8 cellular contexts compared by ENCODE assay signal in the genomic region with DNA sequence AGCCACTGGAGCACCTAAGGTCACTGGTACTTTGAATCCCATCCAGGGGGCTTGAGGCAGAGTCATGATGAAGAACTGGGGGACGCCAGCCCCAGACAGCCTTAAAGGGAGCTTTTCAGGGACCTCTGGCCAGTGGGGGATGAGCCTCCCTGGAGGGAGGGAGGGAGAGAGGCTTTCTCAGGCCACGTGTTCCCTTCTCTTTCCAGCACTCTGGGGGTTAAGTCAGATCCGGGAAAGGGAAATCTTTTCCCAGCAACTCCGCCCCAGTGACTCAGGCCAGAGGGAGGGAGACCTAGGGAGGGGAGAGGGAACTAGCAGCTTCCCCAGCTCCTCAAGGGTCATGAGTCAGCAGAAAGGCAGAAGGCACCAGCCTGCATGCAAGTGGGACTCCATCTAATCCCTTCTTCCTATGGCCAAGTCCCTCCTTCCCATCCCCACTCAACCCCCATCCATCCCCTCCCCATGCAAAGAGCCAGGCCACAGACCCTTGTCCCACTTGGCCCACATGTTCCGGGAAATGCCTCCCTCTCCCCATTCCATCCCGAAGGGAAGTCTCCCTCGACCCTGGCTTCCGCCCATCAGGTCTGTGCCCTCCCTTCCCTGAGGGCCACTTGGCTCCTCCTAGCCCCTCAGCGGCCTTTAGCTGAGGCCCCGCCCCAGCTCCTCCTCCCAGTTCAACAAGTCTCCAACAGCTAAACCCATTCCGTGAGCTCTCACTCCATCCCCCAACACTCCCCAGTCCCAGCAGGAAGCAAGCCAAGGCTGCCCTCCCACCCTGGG. TPM values are rescaled to one million over a fixed set of nuclear protein-coding genes. Genes with fewer than 3 reads are reported as not detected.
DNase-seq lines count a peak whose midpoint lies in the region; ATAC-seq and TF ChIP-seq lines count a peak whose summit lies in the region.

No MANE protein-coding gene starts in this region.

- CTCF ChIA-PET in AG04450 (lab: Charles Lee) = interaction anchor here (1.0 to 3.2 kb wide), 5 partner anchors 10 to 129 kb away, joined by 3 to 33 read pairs (median 8); no protein-coding TSS in a partner anchor

- DNase-seq in AG04450 (ENCODE audit: low read depth, low spot score) = peak; percentile 98
- DNase-seq in GM19240 (ENCODE audit: insufficient read length, low spot score) = peak; percentile 57
- peak; percentile 81 for DNase-seq in NCI-H2171 (lab: John Stamatoyannopoulos, UW)
- peak; percentile 47 for DNase-seq in activated CD4-positive, CD25-positive, alpha-beta regulatory T cell treated with anti-CD3 and anti-CD28 coated beads, Interleukin-2, amount 50 U/mL, for 72 hours
- peak; percentile 90 to 97 for DNase-seq in left colon
- DNase-seq in stimulated activated CD4-positive, alpha-beta T cell treated with anti-CD3 and anti-CD28 coated beads, Interleukin-1b, Interleukin-23, amount 100 ng/mL, for 48 hours = peak; percentile 69
- no peak for DNase-seq in NCI-H128 (lab: John Stamatoyannopoulos, UW; ENCODE audit: unreplicated experiment)

- H3K27me3 ChIP-seq in AG04450 (ENCODE audit: control insufficient read depth, insufficient read depth, low read length) (no peaks in the 10 kb centered on the region), duodenal mucosa (ENCODE audit: control insufficient read depth in 1 of 2, insufficient read depth in 2 of 2, low read length in 2 of 2) (no peaks in the 10 kb centered on the region)

- H3K27ac ChIP-seq in AG04450 (ENCODE audit: low read depth, low read length) (peak overlapping the region; percentile 100), duodenal mucosa (ENCODE audit: low read depth, low read length) (peak overlapping the region; percentile 98)

- intact Hi-C loops in left colon (cut with DNase I, micrococcal nuclease) = loop anchor here in 1 of 2 donors (10.0 kb wide), 1 partner anchor 199 kb away; a partner anchor contains a TSS

- H3K36me3 ChIP-seq in duodenal mucosa (ENCODE audit: control insufficient read depth in 1 of 2, insufficient read depth in 2 of 2, low read length in 2 of 2) = peaks cover 34 to 37% of the 10 kb centered on the region in 2 donors

- POLR2A ChIA-PET in AG04450 (lab: Yijun Ruan, JAX) = interaction anchor here (0.6 to 5.4 kb wide), 20 partner anchors 9 to 199 kb away, joined by 3 to 50 read pairs (median 6); a partner anchor contains a TSS

- peak overlapping the region; percentile 100 for H3K4me3 ChIP-seq in AG04450 (ENCODE audit: low read depth, low read length)
- H3K4me3 ChIP-seq in duodenal mucosa (ENCODE audit: low read depth in 1 of 2, low read length in 2 of 2) = peak overlapping the region; percentile 92 to 96

- TF ChIP-seq CTCF in AG04450 (IDR thresholded peaks at IDR 0.05; ENCODE audit: low read depth, low read length) = no peak

- H3K9me3 ChIP-seq in AG04450 (ENCODE audit: control insufficient read depth, insufficient read depth, low read length) = no peaks in the 10 kb centered on the region; the same call in 1 of the 2 replicates
- no peaks in the 10 kb centered on the region for H3K9me3 ChIP-seq in duodenal mucosa (ENCODE audit: control insufficient read depth in 1 of 2, low read length in 2 of 2)

- peak overlapping the region; percentile 100 for H3K9ac ChIP-seq in duodenal mucosa (ENCODE audit: low read depth in 1 of 2, low read length in 2 of 2)

- peaks cover 72 to 74% of the 10 kb centered on the region in 2 donors for H3K4me1 ChIP-seq in duodenal mucosa (ENCODE audit: control insufficient read depth in 1 of 2, insufficient read depth in 2 of 2, low read length in 2 of 2)

- ATAC-seq in left colon = peak; percentile 64

RNA-seq across cellular contexts. Expression of a gene that starts 5.6 kb away (rescaled TPM):
- polyA plus RNA-seq in AG04450 (2011; rRNA removed) = 231 and 255 TPM in 2 replicates
- polyA minus RNA-seq in AG04450 (2011; rRNA and poly(A)+ RNA removed) = 222 and 237 TPM in 2 replicates
- total RNA-seq in left colon = 100 to 1,000 TPM; 140 to 170 TPM

RNA-seq across cellular contexts. Expression of a gene that starts 25.8 kb away (rescaled TPM):
- polyA plus RNA-seq in AG04450 (2011; rRNA removed) = 0.06 and 0.15 TPM in 2 replicates
- 0.26 and 0.51 TPM in 2 replicates for polyA minus RNA-seq in AG04450 (2011; rRNA and poly(A)+ RNA removed)
- total RNA-seq in left colon = 100 to 1,000 TPM; 140 to 147 TPM

RNA-seq across cellular contexts. Expression of a gene that starts 39.1 kb away (rescaled TPM):
- polyA plus RNA-seq in AG04450 (2011; rRNA removed) = 0.25 and 0.26 TPM in 2 replicates
- 0.14 and 0.39 TPM in 2 replicates for polyA minus RNA-seq in AG04450 (2011; rRNA and poly(A)+ RNA removed)
- total RNA-seq in left colon = 100 to 1,000 TPM; 289 to 459 TPM

RNA-seq across cellular contexts. Expression of a gene that starts 47.7 kb away (rescaled TPM):
- polyA plus RNA-seq in AG04450 (2011; rRNA removed) = 32.1 and 38.8 TPM in 2 replicates
- 23.5 and 26.6 TPM in 2 replicates for polyA minus RNA-seq in AG04450 (2011; rRNA and poly(A)+ RNA removed)
- total RNA-seq in left colon = 100 to 1,000 TPM; 120 to 129 TPM
